ENCODE assay signal across 9 cellular contexts in the genomic region with DNA sequence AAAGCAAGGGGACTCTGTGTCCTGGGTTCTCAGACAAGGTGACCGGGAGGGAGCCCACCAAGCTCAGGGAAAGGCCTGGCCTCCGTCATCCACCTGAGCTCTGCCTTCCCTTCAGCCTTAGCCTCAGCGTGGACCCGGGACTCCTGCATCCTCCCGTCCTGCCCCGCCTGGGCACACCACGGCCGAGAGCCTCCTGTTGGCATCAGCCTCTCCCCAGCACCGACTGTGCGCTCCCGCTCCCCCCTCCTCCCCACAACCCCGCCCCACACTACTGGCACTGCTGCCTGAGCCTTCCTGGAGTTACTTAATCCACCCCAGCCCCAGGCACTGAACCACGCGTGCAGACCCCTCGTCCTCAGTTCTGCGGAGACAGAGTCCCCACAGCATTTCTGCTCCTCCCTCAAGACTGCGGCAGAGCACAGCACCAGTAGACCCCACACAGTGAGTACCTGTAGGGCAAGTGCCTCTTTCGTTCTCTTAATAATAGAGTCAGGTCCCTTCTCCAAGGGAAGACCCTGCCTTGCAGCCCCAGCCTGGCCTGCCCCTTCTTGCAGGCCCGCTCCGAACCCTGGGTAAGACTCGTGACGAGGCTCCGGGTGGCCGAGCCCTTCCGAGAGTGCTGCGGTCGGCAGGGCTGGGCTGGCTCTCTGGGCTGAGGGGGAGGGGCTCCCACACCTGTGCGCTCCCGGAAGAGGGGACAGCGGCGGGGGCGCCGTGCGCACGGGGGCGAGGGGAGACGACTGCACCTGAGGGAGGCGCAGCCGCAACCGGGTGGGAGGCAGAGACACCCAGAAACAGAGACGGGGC. TPM values are rescaled to one million over a fixed set of nuclear protein-coding genes. Genes with fewer than 3 reads are reported as not detected.
DNase-seq lines count a peak whose midpoint lies in the region; ATAC-seq, FAIRE-seq and TF ChIP-seq lines count a peak whose summit lies in the region.
"Had no signal": no experiment of that assay in that cellular context is flagged by ENCODE, and none has a peak within 500 bp of the region (broad histone marks: within the 10 kb centered on the region; RNA-seq: fewer than 3 reads in every experiment).

A gene with protein sequence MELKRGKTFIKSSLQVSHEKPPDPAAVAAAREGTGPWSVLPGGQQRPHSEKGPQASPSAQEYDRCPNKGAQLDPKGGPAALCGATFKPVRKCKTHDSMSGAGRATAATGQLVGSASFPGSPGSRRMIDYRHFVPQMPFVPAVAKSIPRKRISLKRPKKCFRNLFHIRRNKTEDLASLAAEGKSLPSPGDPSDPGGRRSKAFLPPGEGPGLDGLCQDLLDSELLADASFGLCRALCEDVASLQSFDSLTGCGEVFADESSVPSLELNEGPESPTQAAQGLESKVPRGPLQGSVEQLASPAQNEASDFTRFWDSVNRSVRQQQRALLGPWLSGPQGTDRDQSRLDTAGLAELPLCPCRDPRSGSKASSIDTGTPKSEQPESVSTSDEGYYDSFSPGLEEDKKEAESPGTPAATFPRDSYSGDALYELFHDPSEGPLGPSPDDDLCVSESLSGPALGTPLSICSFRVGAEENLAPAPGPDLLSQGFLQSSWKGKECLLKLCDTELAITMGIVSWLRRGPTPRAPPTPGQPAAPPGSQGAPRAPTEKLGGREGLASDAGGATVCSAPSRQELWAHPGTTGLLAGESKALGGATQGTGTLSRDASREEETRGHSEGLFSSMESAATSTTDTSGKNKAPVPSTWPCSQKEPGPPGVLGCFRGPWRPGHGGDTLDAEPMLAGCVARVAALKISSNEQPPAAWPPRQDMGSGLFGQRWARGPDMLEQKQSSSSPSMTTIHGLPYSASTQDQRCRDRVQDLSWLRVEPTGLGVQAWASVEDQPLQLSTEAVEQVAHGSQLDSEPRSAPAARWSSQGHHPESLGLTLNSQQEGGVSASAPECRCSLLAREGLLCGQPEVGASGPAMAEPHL (plus strand): TSS at position 307 of the 807 bp plus-strand sequence. CDS start 6,533 bp downstream, outside the sequence.

- H3K36me3 ChIP-seq in Panc1 (ENCODE audit: control insufficient read depth, insufficient read depth, low read length) (no peaks in the 10 kb centered on the region; the same call in 1 of the 2 replicates), keratinocyte (ENCODE audit: control insufficient read depth in 2 of 2, extremely low read depth in 1 of 2, insufficient read depth in 2 of 2, low read length in 2 of 2) (no peaks in the 10 kb centered on the region)

- ATAC-seq in activated naive CD8-positive, alpha-beta T cell treated with anti-CD3 and anti-CD28 coated beads, Interleukin-2, amount 50 U/mL, for 24 hours: no peak
- ATAC-seq in Panc1 (peak; percentile 58), GM21528 (IDR thresholded peaks at IDR 0.05; ENCODE audit: low FRiP score, unreplicated experiment) (no peak)

- DNase-seq in activated naive CD8-positive, alpha-beta T cell treated with anti-CD3 and anti-CD28 coated beads, Interleukin-2, amount 50 U/mL, for 24 hours: no peak
- DNase-seq in Panc1 (ENCODE audit: low read depth, low spot score) (no peak), keratinocyte (ENCODE audit: low read depth, low spot score) (no peak), type B pancreatic cell (ENCODE audit: extremely low spot score, unreplicated experiment) (no peak), H54 (ENCODE audit: insufficient read length, low spot score) (no peak)
- DNase-seq in effector CD4-positive, alpha-beta T cell: no peak
- DNase-seq: activated gamma-delta T cell treated with Interleukin-2 at 50 U/mL for 16 hours had no signal

- H3K4me3 Mint-ChIP-seq in activated naive CD8-positive, alpha-beta T cell: peak within 1 kb of the TSS; percentile 49
- no peak within 1 kb of the TSS for H3K4me3 Mint-ChIP-seq in activated naive CD8-positive, alpha-beta T cell treated with anti-CD3 and anti-CD28 coated beads, Interleukin-2, amount 50 U/mL, for 24 hours
- H3K4me3 Mint-ChIP-seq in type B pancreatic cell: peak within 1 kb of the TSS; percentile 81

- CTCF ChIA-PET in Panc1 (lab: Charles Lee): no interaction called here

- H3K36me3 Mint-ChIP-seq in activated naive CD8-positive, alpha-beta T cell: peaks cover 2% of the 10 kb centered on the region
- H3K36me3 Mint-ChIP-seq in activated naive CD8-positive, alpha-beta T cell treated with anti-CD3 and anti-CD28 coated beads, Interleukin-2, amount 50 U/mL, for 24 hours (ENCODE audit: low read depth): no peaks in the 10 kb centered on the region
- H3K36me3 Mint-ChIP-seq in type B pancreatic cell: no peaks in the 10 kb centered on the region

- peaks cover 3% of the 10 kb centered on the region for H4K20me1 ChIP-seq in keratinocyte (ENCODE audit: control insufficient read depth, extremely low read depth, insufficient read depth, low read length)

- H3K27ac ChIP-seq in Panc1 (ENCODE audit: low read length) (no peak within 1 kb of the TSS), keratinocyte (ENCODE audit: control insufficient read depth, insufficient read depth, low read length) (no peak within 1 kb of the TSS)

- H3K4me3 ChIP-seq in Panc1 (ENCODE audit: low read depth in 2 of 2, low read length in 2 of 2): peak within 1 kb of the TSS; percentile 8 to 18; a peak in 2 of 4 replicates
- H3K4me3 ChIP-seq in keratinocyte (ENCODE audit: control insufficient read depth in 2 of 3, extremely low read depth in 1 of 3, insufficient read depth in 2 of 3, low read depth in 1 of 3, low read length in 3 of 3): peak within 1 kb of the TSS; percentile 1 to 42 (median 40)

- no peak for FAIRE-seq in keratinocyte (lab: Jason Lieb, UNC)
- no peak for FAIRE-seq in H54 (lab: Jason Lieb, UNC)

- dilution Hi-C loops in keratinocyte (cut with MboI; ENCODE audit: extremely low pct_ligation_motif_present, low sequenced_read_pairs): no loop called here

- H3K4me2 ChIP-seq in keratinocyte (ENCODE audit: control insufficient read depth, extremely low read depth, insufficient read depth, low read depth, low read length): peak within 1 kb of the TSS; percentile 28

- H3K9ac ChIP-seq in keratinocyte (ENCODE audit: control insufficient read depth, extremely low read depth, insufficient read depth, low read length): no peak within 1 kb of the TSS

- TF ChIP-seq POLR2A in H54 (IDR thresholded peaks at IDR 0.05; ENCODE audit: low read depth, low read length): no peak

- in situ Hi-C loops in Panc1 (cut with HindIII; ENCODE audit: low pct_unique_long_range_greater_than_20kb, low sequenced_read_pairs): no loop called here

- H3K4me1 ChIP-seq in Panc1 (ENCODE audit: control insufficient read depth, insufficient read depth, low read length): no peaks in the 10 kb centered on the region
- H3K4me1 ChIP-seq in keratinocyte (ENCODE audit: control insufficient read depth, extremely low read depth, insufficient read depth, low read length): no peaks in the 10 kb centered on the region

- no peaks in the 10 kb centered on the region for H3K9me1 ChIP-seq in keratinocyte (ENCODE audit: control insufficient read depth, extremely low read depth, insufficient read depth, low read length)

- H3K27me3 Mint-ChIP-seq in activated naive CD8-positive, alpha-beta T cell: peaks cover 38% of the 10 kb centered on the region
- peaks cover 39% of the 10 kb centered on the region for H3K27me3 Mint-ChIP-seq in activated naive CD8-positive, alpha-beta T cell treated with anti-CD3 and anti-CD28 coated beads, Interleukin-2, amount 50 U/mL, for 24 hours
- peaks cover 66% of the 10 kb centered on the region for H3K27me3 Mint-ChIP-seq in type B pancreatic cell

- no TSS peak for BruUV-seq in Panc1 (replicated peaks; lab: Mats Ljungman, UMichigan)

- intact Hi-C loops in Panc1 (cut with micrococcal nuclease; ENCODE audit: unreplicated experiment): no loop called here

- no peaks in the 10 kb centered on the region for H3K79me2 ChIP-seq in keratinocyte (ENCODE audit: control insufficient read depth, insufficient read depth, low read length)

- H3K9me3 ChIP-seq in Panc1 (ENCODE audit: control insufficient read depth, insufficient read depth, low read depth, low read length) (no peaks in the 10 kb centered on the region), keratinocyte (ENCODE audit: control insufficient read depth, low read depth, low read length) (no peaks in the 10 kb centered on the region)

- H2AFZ ChIP-seq in keratinocyte (ENCODE audit: control insufficient read depth, low read length): no peak within 1 kb of the TSS

- POLR2A ChIA-PET in Panc1 (lab: Charles Lee): no interaction called here

- H3K4me1 Mint-ChIP-seq in activated naive CD8-positive, alpha-beta T cell (ENCODE audit: low read depth): peaks cover 2% of the 10 kb centered on the region
- H3K4me1 Mint-ChIP-seq in activated naive CD8-positive, alpha-beta T cell treated with anti-CD3 and anti-CD28 coated beads, Interleukin-2, amount 50 U/mL, for 24 hours: peaks cover 2% of the 10 kb centered on the region
- H3K4me1 Mint-ChIP-seq in type B pancreatic cell (ENCODE audit: unreplicated experiment): no peaks in the 10 kb centered on the region

- H3K9me3 Mint-ChIP-seq in activated naive CD8-positive, alpha-beta T cell (ENCODE audit: low read depth): no peaks in the 10 kb centered on the region
- no peaks in the 10 kb centered on the region for H3K9me3 Mint-ChIP-seq in activated naive CD8-positive, alpha-beta T cell treated with anti-CD3 and anti-CD28 coated beads, Interleukin-2, amount 50 U/mL, for 24 hours
- no peaks in the 10 kb centered on the region for H3K9me3 Mint-ChIP-seq in type B pancreatic cell

- H3K27me3 ChIP-seq in Panc1 (ENCODE audit: control insufficient read depth, insufficient read depth, low read length): peaks cover 13% of the 10 kb centered on the region
- peaks cover 38% of the 10 kb centered on the region for H3K27me3 ChIP-seq in keratinocyte (ENCODE audit: control insufficient read depth, extremely low read depth, insufficient read depth, low read length)

- H3K27ac Mint-ChIP-seq in activated naive CD8-positive, alpha-beta T cell: no peak within 1 kb of the TSS
- no peak within 1 kb of the TSS for H3K27ac Mint-ChIP-seq in activated naive CD8-positive, alpha-beta T cell treated with anti-CD3 and anti-CD28 coated beads, Interleukin-2, amount 50 U/mL, for 24 hours
- peak within 1 kb of the TSS; percentile 75 for H3K27ac Mint-ChIP-seq in type B pancreatic cell

- TF ChIP-seq CTCF in Panc1 (IDR thresholded peaks at IDR 0.05) (no peak), keratinocyte (optimal IDR thresholded peaks at IDR 0.05 in 1 of 3, IDR thresholded peaks at IDR 0.05 in 1 of 3, conservative IDR thresholded peaks at IDR 0.05 in 1 of 3; ENCODE audit: extremely low read depth in 1 of 3, insufficient read depth in 2 of 3, low read length in 3 of 3) (no peak), type B pancreatic cell (conservative IDR thresholded peaks at IDR 0.05) (no peak)

RNA-seq across cellular contexts. Expression of the gene that starts here (rescaled TPM):
- total RNA-seq in Panc1 (2021; ENCODE audit: unreplicated experiment) (not detected), type B pancreatic cell (ENCODE audit: low replicate concordance) (3.9 and 10.9 TPM in 2 replicates)
- polyA plus RNA-seq in Panc1 (2012; ENCODE audit: insufficient read length): not detected
- not detected in 3 replicates for polyA plus RNA-seq in keratinocyte
- not detected for polyA plus RNA-seq in keratinocyte (2011; ENCODE audit: low read depth)
- not detected in 2 replicates for polyA plus RNA-seq in keratinocyte (2011; cell fraction: cytosol; rRNA removed)
- not detected in 2 replicates for polyA plus RNA-seq in keratinocyte (2011; cell fraction: nucleus; rRNA removed)
- not detected in 2 replicates for polyA plus RNA-seq in keratinocyte (2012; ENCODE audit: low replicate concordance)
- not detected in 3 replicates for polyA minus RNA-seq in keratinocyte
- not detected for polyA minus RNA-seq in keratinocyte (2011; cell fraction: cytosol; rRNA and poly(A)+ RNA removed)
- polyA minus RNA-seq in keratinocyte (2011; cell fraction: nucleus; rRNA and poly(A)+ RNA removed): not detected in 2 replicates

Comparison
In these comparisons a context has a peak if more than half of its experiments do, and no peak if none do; other contexts are left out.
1. Peak in ATAC-seq and H3K4me3 ChIP-seq in Panc1; RNA of the gene not detected or under 1 TPM.